ENCODE assay signal across 1 cellular context in genomic region chrX:85004255-85004654, GRCh38.
TF ChIP-seq lines count a peak whose summit lies in the region.

No MANE protein-coding gene starts in this region.

TF ChIP-seq in GM23338, 12 proteins besides CTCF, POLR2A, EP300 and RAD21 (continued from another document):
- TF ChIP-seq, protein P1, sequence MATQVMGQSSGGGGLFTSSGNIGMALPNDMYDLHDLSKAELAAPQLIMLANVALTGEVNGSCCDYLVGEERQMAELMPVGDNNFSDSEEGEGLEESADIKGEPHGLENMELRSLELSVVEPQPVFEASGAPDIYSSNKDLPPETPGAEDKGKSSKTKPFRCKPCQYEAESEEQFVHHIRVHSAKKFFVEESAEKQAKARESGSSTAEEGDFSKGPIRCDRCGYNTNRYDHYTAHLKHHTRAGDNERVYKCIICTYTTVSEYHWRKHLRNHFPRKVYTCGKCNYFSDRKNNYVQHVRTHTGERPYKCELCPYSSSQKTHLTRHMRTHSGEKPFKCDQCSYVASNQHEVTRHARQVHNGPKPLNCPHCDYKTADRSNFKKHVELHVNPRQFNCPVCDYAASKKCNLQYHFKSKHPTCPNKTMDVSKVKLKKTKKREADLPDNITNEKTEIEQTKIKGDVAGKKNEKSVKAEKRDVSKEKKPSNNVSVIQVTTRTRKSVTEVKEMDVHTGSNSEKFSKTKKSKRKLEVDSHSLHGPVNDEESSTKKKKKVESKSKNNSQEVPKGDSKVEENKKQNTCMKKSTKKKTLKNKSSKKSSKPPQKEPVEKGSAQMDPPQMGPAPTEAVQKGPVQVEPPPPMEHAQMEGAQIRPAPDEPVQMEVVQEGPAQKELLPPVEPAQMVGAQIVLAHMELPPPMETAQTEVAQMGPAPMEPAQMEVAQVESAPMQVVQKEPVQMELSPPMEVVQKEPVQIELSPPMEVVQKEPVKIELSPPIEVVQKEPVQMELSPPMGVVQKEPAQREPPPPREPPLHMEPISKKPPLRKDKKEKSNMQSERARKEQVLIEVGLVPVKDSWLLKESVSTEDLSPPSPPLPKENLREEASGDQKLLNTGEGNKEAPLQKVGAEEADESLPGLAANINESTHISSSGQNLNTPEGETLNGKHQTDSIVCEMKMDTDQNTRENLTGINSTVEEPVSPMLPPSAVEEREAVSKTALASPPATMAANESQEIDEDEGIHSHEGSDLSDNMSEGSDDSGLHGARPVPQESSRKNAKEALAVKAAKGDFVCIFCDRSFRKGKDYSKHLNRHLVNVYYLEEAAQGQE (IDR thresholded peaks at IDR 0.05; ENCODE audit: unreplicated experiment): no peak
- TF ChIP-seq CREB1 (CRISPR knock-in tag; IDR thresholded peaks at IDR 0.05; ENCODE audit: low read depth) (no peak), ZNF331 (CRISPR knock-in tag; IDR thresholded peaks at IDR 0.05; ENCODE audit: low read depth) (no peak), STAT1 (IDR thresholded peaks at IDR 0.05; ENCODE audit: unreplicated experiment) (no peak), ZNF114 (CRISPR knock-in tag; IDR thresholded peaks at IDR 0.05) (no peak), EZH2 (IDR thresholded peaks at IDR 0.05; ENCODE audit: low read depth, unreplicated experiment) (no peak), JUNB (IDR thresholded peaks at IDR 0.05; ENCODE audit: unreplicated experiment) (no peak), POLR2AphosphoS5 (IDR thresholded peaks at IDR 0.05; ENCODE audit: low read depth) (no peak), NANOG (IDR thresholded peaks at IDR 0.05; ENCODE audit: borderline replicate concordance) (no peak), ETS1 (IDR thresholded peaks at IDR 0.05) (no peak)
- TF ChIP-seq, protein P2, sequence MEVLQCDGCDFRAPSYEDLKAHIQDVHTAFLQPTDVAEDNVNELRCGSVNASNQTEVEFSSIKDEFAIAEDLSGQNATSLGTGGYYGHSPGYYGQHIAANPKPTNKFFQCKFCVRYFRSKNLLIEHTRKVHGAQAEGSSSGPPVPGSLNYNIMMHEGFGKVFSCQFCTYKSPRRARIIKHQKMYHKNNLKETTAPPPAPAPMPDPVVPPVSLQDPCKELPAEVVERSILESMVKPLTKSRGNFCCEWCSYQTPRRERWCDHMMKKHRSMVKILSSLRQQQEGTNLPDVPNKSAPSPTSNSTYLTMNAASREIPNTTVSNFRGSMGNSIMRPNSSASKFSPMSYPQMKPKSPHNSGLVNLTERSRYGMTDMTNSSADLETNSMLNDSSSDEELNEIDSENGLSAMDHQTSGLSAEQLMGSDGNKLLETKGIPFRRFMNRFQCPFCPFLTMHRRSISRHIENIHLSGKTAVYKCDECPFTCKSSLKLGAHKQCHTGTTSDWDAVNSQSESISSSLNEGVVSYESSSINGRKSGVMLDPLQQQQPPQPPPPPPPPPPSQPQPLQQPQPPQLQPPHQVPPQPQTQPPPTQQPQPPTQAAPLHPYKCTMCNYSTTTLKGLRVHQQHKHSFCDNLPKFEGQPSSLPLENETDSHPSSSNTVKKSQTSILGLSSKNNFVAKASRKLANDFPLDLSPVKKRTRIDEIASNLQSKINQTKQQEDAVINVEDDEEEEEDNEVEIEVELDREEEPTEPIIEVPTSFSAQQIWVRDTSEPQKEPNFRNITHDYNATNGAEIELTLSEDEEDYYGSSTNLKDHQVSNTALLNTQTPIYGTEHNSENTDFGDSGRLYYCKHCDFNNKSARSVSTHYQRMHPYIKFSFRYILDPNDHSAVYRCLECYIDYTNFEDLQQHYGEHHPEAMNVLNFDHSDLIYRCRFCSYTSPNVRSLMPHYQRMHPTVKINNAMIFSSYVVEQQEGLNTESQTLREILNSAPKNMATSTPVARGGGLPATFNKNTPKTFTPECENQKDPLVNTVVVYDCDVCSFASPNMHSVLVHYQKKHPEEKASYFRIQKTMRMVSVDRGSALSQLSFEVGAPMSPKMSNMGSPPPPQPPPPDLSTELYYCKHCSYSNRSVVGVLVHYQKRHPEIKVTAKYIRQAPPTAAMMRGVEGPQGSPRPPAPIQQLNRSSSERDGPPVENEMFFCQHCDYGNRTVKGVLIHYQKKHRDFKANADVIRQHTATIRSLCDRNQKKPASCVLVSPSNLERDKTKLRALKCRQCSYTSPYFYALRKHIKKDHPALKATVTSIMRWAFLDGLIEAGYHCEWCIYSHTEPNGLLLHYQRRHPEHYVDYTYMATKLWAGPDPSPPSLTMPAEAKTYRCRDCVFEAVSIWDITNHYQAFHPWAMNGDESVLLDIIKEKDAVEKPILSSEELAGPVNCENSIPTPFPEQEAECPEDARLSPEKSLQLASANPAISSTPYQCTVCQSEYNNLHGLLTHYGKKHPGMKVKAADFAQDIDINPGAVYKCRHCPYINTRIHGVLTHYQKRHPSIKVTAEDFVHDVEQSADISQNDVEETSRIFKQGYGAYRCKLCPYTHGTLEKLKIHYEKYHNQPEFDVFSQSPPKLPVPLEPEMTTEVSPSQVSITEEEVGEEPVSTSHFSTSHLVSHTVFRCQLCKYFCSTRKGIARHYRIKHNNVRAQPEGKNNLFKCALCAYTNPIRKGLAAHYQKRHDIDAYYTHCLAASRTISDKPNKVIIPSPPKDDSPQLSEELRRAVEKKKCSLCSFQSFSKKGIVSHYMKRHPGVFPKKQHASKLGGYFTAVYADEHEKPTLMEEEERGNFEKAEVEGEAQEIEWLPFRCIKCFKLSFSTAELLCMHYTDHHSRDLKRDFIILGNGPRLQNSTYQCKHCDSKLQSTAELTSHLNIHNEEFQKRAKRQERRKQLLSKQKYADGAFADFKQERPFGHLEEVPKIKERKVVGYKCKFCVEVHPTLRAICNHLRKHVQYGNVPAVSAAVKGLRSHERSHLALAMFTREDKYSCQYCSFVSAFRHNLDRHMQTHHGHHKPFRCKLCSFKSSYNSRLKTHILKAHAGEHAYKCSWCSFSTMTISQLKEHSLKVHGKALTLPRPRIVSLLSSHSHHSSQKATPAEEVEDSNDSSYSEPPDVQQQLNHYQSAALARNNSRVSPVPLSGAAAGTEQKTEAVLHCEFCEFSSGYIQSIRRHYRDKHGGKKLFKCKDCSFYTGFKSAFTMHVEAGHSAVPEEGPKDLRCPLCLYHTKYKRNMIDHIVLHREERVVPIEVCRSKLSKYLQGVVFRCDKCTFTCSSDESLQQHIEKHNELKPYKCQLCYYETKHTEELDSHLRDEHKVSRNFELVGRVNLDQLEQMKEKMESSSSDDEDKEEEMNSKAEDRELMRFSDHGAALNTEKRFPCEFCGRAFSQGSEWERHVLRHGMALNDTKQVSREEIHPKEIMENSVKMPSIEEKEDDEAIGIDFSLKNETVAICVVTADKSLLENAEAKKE (CRISPR knock-in tag; IDR thresholded peaks at IDR 0.05): no peak
TF ChIP-seq in GM23338: peak in this region for 0.
